14 cellular contexts compared by ENCODE assay signal in genomic region chr1:48691429-48692001, GRCh38.
DNase-seq lines count a peak whose midpoint lies in the region; ATAC-seq and TF ChIP-seq lines count a peak whose summit lies in the region.
"Had no signal": no experiment of that assay in that cellular context is flagged by ENCODE, and none has a peak within 500 bp of the region (broad histone marks: within the 10 kb centered on the region; RNA-seq: fewer than 3 reads in every experiment).

No MANE protein-coding gene starts in this region.

- no peak overlapping the region for H2AFZ ChIP-seq in osteoblast (ENCODE audit: low read length)
- H2AFZ ChIP-seq: hepatocyte had no signal

- H3K4me1 ChIP-seq in osteoblast (ENCODE audit: insufficient read depth, low read length), result no peaks in the 10 kb centered on the region
- H3K4me1 ChIP-seq: adrenal gland had no signal

- DNase-seq in osteoblast (ENCODE audit: insufficient read length, low spot score, missing footprints) (peak; percentile 82), substantia nigra (lab: John Stamatoyannopoulos, UW) (no peak), D341Med (ENCODE audit: low spot score) (no peak), T-helper 1 cell (no peak)
- DNase-seq: activated B cell treated with CpG ODN at 0.5 μM for 24 hours, adrenal gland, erythroblast, GOT3, SW 1271 had no signal

- TF ChIP-seq CTCF in osteoblast (IDR thresholded peaks at IDR 0.05; ENCODE audit: extremely low read depth, low read depth, low read length), result no peak

- H3K27me3 ChIP-seq in osteoblast (ENCODE audit: insufficient read depth, low read length), result peaks cover 2% of the 10 kb centered on the region
- H3K27me3 ChIP-seq: adrenal gland, hepatocyte had no signal

- no peaks in the 10 kb centered on the region for H3K9me3 ChIP-seq in osteoblast (ENCODE audit: low read depth, low read length)
- H3K9me3 ChIP-seq: adrenal gland, thoracic aorta had no signal

- peak; percentile 74 for ATAC-seq in GM18873 (IDR thresholded peaks at IDR 0.05; ENCODE audit: low FRiP score, unreplicated experiment)
- peak; percentile 83 for ATAC-seq in GM21619 (IDR thresholded peaks at IDR 0.05; ENCODE audit: unreplicated experiment)
- peak; percentile 77 for ATAC-seq in HG03175 (IDR thresholded peaks at IDR 0.05; ENCODE audit: unreplicated experiment)

- H3K27ac ChIP-seq in osteoblast (ENCODE audit: low read depth, low read length) (no peak overlapping the region), substantia nigra (ENCODE audit: low read depth, low read length, poor library complexity, severe bottlenecking) (no peak overlapping the region)
- H3K27ac ChIP-seq: adrenal gland, hepatocyte, thoracic aorta had no signal

- no peak overlapping the region for H3K4me2 ChIP-seq in osteoblast (ENCODE audit: insufficient read depth, low read length)
- H3K4me2 ChIP-seq: hepatocyte had no signal

- H3K4me3 ChIP-seq in osteoblast (ENCODE audit: insufficient read depth, low read length), result no peak overlapping the region
- H3K4me3 ChIP-seq: adrenal gland, hepatocyte, thoracic aorta had no signal

- no peaks in the 10 kb centered on the region for H4K20me1 ChIP-seq in osteoblast (ENCODE audit: insufficient read depth, low read length)

- no peaks in the 10 kb centered on the region for H3K79me2 ChIP-seq in osteoblast (ENCODE audit: insufficient read depth, low read length)
- H3K79me2 ChIP-seq: hepatocyte had no signal

- H3K36me3 ChIP-seq in osteoblast (ENCODE audit: insufficient read depth, low read length), result no peaks in the 10 kb centered on the region
- H3K36me3 ChIP-seq: adrenal gland, thoracic aorta had no signal
